In genomic region chr6:28161410-28162079, GRCh38 we compare ENCODE assay signal across 8 cellular contexts. TPM values are rescaled to one million over a fixed set of nuclear protein-coding genes. Genes with fewer than 3 reads are reported as not detected.
A peak's percentile ranks its signal among the peaks of the same experiment; 100 is the strongest.
DNase-seq lines count a peak whose midpoint lies in the region; ATAC-seq and TF ChIP-seq lines count a peak whose summit lies in the region.

No MANE protein-coding gene starts in this region.

- TF ChIP-seq EP300 in stomach (IDR thresholded peaks at IDR 0.05): no peak

- H3K4me1 Mint-ChIP-seq in activated T-helper 2 cell treated with anti-CD3 and anti-CD28 coated beads, Interferon-gamma antibody, Interleukin-2, Interleukin-4, amounts not matched to agents 10 μg/mL and 5 μg/mL and 100 μg/mL, durations not matched to agents 14 hours and 24 hours and 36 hours (ENCODE audit: low read depth): peaks cover 11% of the 10 kb centered on the region

- POLR2A ChIA-PET in Panc1 (lab: Charles Lee): no interaction called here

- peaks cover 24% of the 10 kb centered on the region for H3K9me3 Mint-ChIP-seq in activated T-helper 2 cell treated with anti-CD3 and anti-CD28 coated beads, Interferon-gamma antibody, Interleukin-2, Interleukin-4, amounts not matched to agents 10 μg/mL and 5 μg/mL and 100 μg/mL, durations not matched to agents 14 hours and 24 hours and 36 hours

- no peaks in the 10 kb centered on the region for H3K27me3 Mint-ChIP-seq in activated T-helper 2 cell treated with anti-CD3 and anti-CD28 coated beads, Interferon-gamma antibody, Interleukin-2, Interleukin-4, amounts not matched to agents 10 μg/mL and 5 μg/mL and 100 μg/mL, durations not matched to agents 14 hours and 24 hours and 36 hours (ENCODE audit: low read depth)

- peak overlapping the region; percentile 43 for H3K4me3 Mint-ChIP-seq in activated T-helper 2 cell treated with anti-CD3 and anti-CD28 coated beads, Interferon-gamma antibody, Interleukin-2, Interleukin-4, amounts not matched to agents 10 μg/mL and 5 μg/mL and 100 μg/mL, durations not matched to agents 14 hours and 24 hours and 36 hours (ENCODE audit: low read depth)

- peaks cover 17% of the 10 kb centered on the region for H3K36me3 ChIP-seq in ACC112 (ENCODE audit: insufficient read depth, low read length)
- no peaks in the 10 kb centered on the region for H3K36me3 ChIP-seq in Panc1 (ENCODE audit: control insufficient read depth, insufficient read depth, low read length)
- H3K36me3 ChIP-seq in neuron (ENCODE audit: insufficient read depth, low read length): peaks cover 16% of the 10 kb centered on the region
- H3K36me3 ChIP-seq in stomach: peaks cover 0 to 22% (median 17%) of the 10 kb centered on the region in 4 donors

- WGBS in stomach, 5 donors: 5 to 14% (median 8%) methylated on average over 31 to 32 of the region's 32 CpGs

- DNase-seq in Panc1 (ENCODE audit: low read depth, low spot score) (no peak), fibroblast of villous mesenchyme (ENCODE audit: low read depth) (peak; percentile 45), stomach (peak; percentile 59)
- peak; percentile 62 for DNase-seq in activated T-helper 2 cell treated with anti-CD3 and anti-CD28 coated beads, Interferon-gamma antibody, Interleukin-2, Interleukin-4, amounts not matched to agents 10 μg/mL and 5 μg/mL and 100 μg/mL, durations not matched to agents 14 hours and 24 hours and 36 hours (ENCODE audit: low spot score)

- no peaks in the 10 kb centered on the region for H3K27me3 ChIP-seq in ACC112 (ENCODE audit: insufficient read depth, low read length)
- no peaks in the 10 kb centered on the region for H3K27me3 ChIP-seq in Panc1 (ENCODE audit: control insufficient read depth, insufficient read depth, low read length)
- no peaks in the 10 kb centered on the region for H3K27me3 ChIP-seq in neuron (ENCODE audit: insufficient read depth, low read length)
- no peaks in the 10 kb centered on the region for H3K27me3 ChIP-seq in stomach

- BruUV-seq in Panc1 (replicated peaks; lab: Mats Ljungman, UMichigan): no TSS peak

- peak; percentile 94 for ATAC-seq in GM19043 (IDR thresholded peaks at IDR 0.05; ENCODE audit: low read depth, unreplicated experiment)
- ATAC-seq in HG03442 (IDR thresholded peaks at IDR 0.05; ENCODE audit: unreplicated experiment): peak; percentile 95
- peak; percentile 84 for ATAC-seq in Panc1

- H3K79me2 ChIP-seq in ACC112 (ENCODE audit: control insufficient read depth, insufficient read depth, low read length, unreplicated experiment): no peaks in the 10 kb centered on the region

- in situ Hi-C loops in Panc1 (cut with HindIII; ENCODE audit: low pct_unique_long_range_greater_than_20kb, low sequenced_read_pairs): no loop called here

- no peaks in the 10 kb centered on the region for H3K9me3 ChIP-seq in Panc1 (ENCODE audit: control insufficient read depth, insufficient read depth, low read depth, low read length)
- no peaks in the 10 kb centered on the region for H3K9me3 ChIP-seq in neuron (ENCODE audit: low read length)
- no peaks in the 10 kb centered on the region for H3K9me3 ChIP-seq in stomach

- no peak overlapping the region for H3K27ac Mint-ChIP-seq in activated T-helper 2 cell treated with anti-CD3 and anti-CD28 coated beads, Interferon-gamma antibody, Interleukin-2, Interleukin-4, amounts not matched to agents 10 μg/mL and 5 μg/mL and 100 μg/mL, durations not matched to agents 14 hours and 24 hours and 36 hours

- peak overlapping the region; percentile 86 for H2AFZ ChIP-seq in ACC112 (ENCODE audit: low read length, unreplicated experiment)
- peak overlapping the region; percentile 87 for H2AFZ ChIP-seq in neuron (ENCODE audit: low read depth, low read length)

- H3K4me1 ChIP-seq in ACC112 (ENCODE audit: control insufficient read depth, insufficient read depth, low read length, unreplicated experiment) (peaks cover under 1% of the 10 kb centered on the region), Panc1 (ENCODE audit: control insufficient read depth, insufficient read depth, low read length) (no peaks in the 10 kb centered on the region), neuron (ENCODE audit: insufficient read depth, low read length) (peaks cover 4% of the 10 kb centered on the region), stomach (peaks cover 0 to 16% (median 14%) of the 10 kb centered on the region in 4 donors)

- CTCF ChIA-PET in Panc1 (lab: Charles Lee): no interaction called here

- H3K4me3 ChIP-seq in ACC112 (ENCODE audit: low read depth, low read length) (peak overlapping the region; percentile 82), Panc1 (ENCODE audit: low read depth in 2 of 2, low read length in 2 of 2) (peak overlapping the region; percentile 30 to 51), fibroblast of villous mesenchyme (ENCODE audit: low read depth, low read length) (peak overlapping the region; percentile 51), neuron (ENCODE audit: low read length) (peak overlapping the region; percentile 54), stomach (peak overlapping the region; percentile 42 to 59 (median 53))

- peaks cover 52% of the 10 kb centered on the region for H3K36me3 Mint-ChIP-seq in activated T-helper 2 cell treated with anti-CD3 and anti-CD28 coated beads, Interferon-gamma antibody, Interleukin-2, Interleukin-4, amounts not matched to agents 10 μg/mL and 5 μg/mL and 100 μg/mL, durations not matched to agents 14 hours and 24 hours and 36 hours (ENCODE audit: low read depth)

- no peak for TF ChIP-seq POLR2A in stomach (IDR thresholded peaks at IDR 0.05)

- intact Hi-C loops in Panc1 (cut with micrococcal nuclease; ENCODE audit: unreplicated experiment) (no loop called here), stomach (cut with DNase I; ENCODE audit: low total_unique reads) (no loop called here)
- intact Hi-C loops in activated T-helper 2 cell treated with anti-CD3 and anti-CD28 coated beads, Interferon-gamma antibody, Interleukin-2, Interleukin-4, amounts not matched to agents 10 μg/mL and 5 μg/mL and 100 μg/mL, durations not matched to agents 14 hours and 24 hours and 36 hours (cut with micrococcal nuclease): no loop called here

- H3K27ac ChIP-seq in ACC112 (ENCODE audit: low read depth, low read length): no peak overlapping the region
- H3K27ac ChIP-seq in Panc1 (ENCODE audit: low read length): no peak overlapping the region
- peak overlapping the region in 1 of 5 donors; percentile 52 for H3K27ac ChIP-seq in stomach

- no peak for TF ChIP-seq CTCF in Panc1 (IDR thresholded peaks at IDR 0.05)
- TF ChIP-seq CTCF in fibroblast of villous mesenchyme (IDR thresholded peaks at IDR 0.05; ENCODE audit: insufficient read depth, low read depth, low read length): no peak
- no peak for TF ChIP-seq CTCF in stomach (IDR thresholded peaks at IDR 0.05)

RNA-seq across cellular contexts. Expression of gene ZKSCAN8, which starts 19.9 kb away (rescaled TPM):
- total RNA-seq in Panc1 (2021; ENCODE audit: unreplicated experiment): 18.4 TPM
- 7.4 TPM for polyA plus RNA-seq in Panc1 (2012; ENCODE audit: insufficient read length)
- total RNA-seq in activated T-helper 2 cell treated with anti-CD3 and anti-CD28 coated beads, Interferon-gamma antibody, Interleukin-2, Interleukin-4, amounts not matched to agents 10 μg/mL and 5 μg/mL and 100 μg/mL, durations not matched to agents 14 hours and 24 hours and 36 hours: 17.9 and 20.8 TPM in 2 replicates
- total RNA-seq in fibroblast of villous mesenchyme: 14.5 and 20.3 TPM in 2 replicates
- 100 to 1,000 TPM in 1 of 5 donors, 10 to 100 TPM in 3, 1 to 10 TPM in 1; 6.4 to 101 (median 17.8) TPM for total RNA-seq in stomach
- 1 to 10 TPM; 1.8 to 2.9 (median 1.8) TPM for polyA plus RNA-seq in stomach

RNA-seq across cellular contexts. Expression of gene ZSCAN16, which starts 37.1 kb away (rescaled TPM):
- 5.3 TPM for total RNA-seq in Panc1 (2021; ENCODE audit: unreplicated experiment)
- polyA plus RNA-seq in Panc1 (2012; ENCODE audit: insufficient read length): 3.1 TPM
- total RNA-seq in activated T-helper 2 cell treated with anti-CD3 and anti-CD28 coated beads, Interferon-gamma antibody, Interleukin-2, Interleukin-4, amounts not matched to agents 10 μg/mL and 5 μg/mL and 100 μg/mL, durations not matched to agents 14 hours and 24 hours and 36 hours: 4.0 TPM in 2 replicates
- 2.2 and 3.2 TPM in 2 replicates for total RNA-seq in fibroblast of villous mesenchyme
- 1 to 10 TPM in 4 of 5 donors, not detected in 1; 3.8 to 9.0 (median 4.9) TPM for total RNA-seq in stomach
- polyA plus RNA-seq in stomach: 10 to 100 TPM in 1 of 3 donors, 1 to 10 TPM in 2; 6.1 to 13.0 (median 7.1) TPM
